In genomic region chr12:65276923-65277322, GRCh38 we compare ENCODE assay signal across 20 cellular contexts. TPM values are rescaled to one million over a fixed set of nuclear protein-coding genes. Genes with fewer than 3 reads are reported as not detected.
"Had no signal": no experiment of that assay in that cellular context is flagged by ENCODE, and none has a peak within 500 bp of the region (broad histone marks: within the 10 kb centered on the region; RNA-seq: fewer than 3 reads in every experiment).

No MANE protein-coding gene starts in this region.

- DNase-seq: activated CD4-positive, alpha-beta T cell treated with anti-CD3 and anti-CD28 coated beads, Interleukin-2, amount 10 ng/mL, durations not matched to agents 7 days and 5 days; activated CD8-positive, alpha-beta T cell treated with anti-CD3 and anti-CD28 coated beads, Interleukin-2, amount 10 ng/mL, durations not matched to agents 7 days and 5 days; activated naive CD4-positive, alpha-beta T cell treated with anti-CD3 and anti-CD28 coated beads for 36 hours; activated T-cell treated with anti-CD3 and anti-CD28 coated beads, Interleukin-2, amount 50 U/mL, for 24 hours; body of pancreas; effector memory CD8-positive, alpha-beta T cell; immature natural killer cell; left ventricle myocardium superior; mucosa of descending colon; naive B cell; stimulated activated CD4-positive, alpha-beta T cell treated with anti-CD3 and anti-CD28 coated beads, Interleukin-4, amount 100 ng/mL, for 1 hour; stimulated activated naive CD8-positive, alpha-beta T cell treated with anti-CD3 and anti-CD28 coated beads, Interleukin-15, amount 100 ng/mL, for 72 hours; transverse colon had no signal

- H3K4me3 ChIP-seq: body of pancreas, mucosa of descending colon, smooth muscle cell, suprapubic skin, transverse colon, vagina had no signal

- H3K4me1 ChIP-seq: parathyroid adenoma had no signal

- ATAC-seq: activated CD4-positive, CD25-positive, alpha-beta regulatory T cell treated with anti-CD3 and anti-CD28 coated beads, Interleukin-2, amount 50 U/mL, for 24 hours; activated CD8-positive, alpha-beta T cell treated with anti-CD3 and anti-CD28 coated beads, Interleukin-2, amount 10 ng/mL, durations not matched to agents 7 days and 5 days; body of pancreas; effector memory CD8-positive, alpha-beta T cell; left ventricle myocardium superior; mucosa of descending colon; sciatic nerve; stimulated activated naive CD8-positive, alpha-beta T cell treated with anti-CD3 and anti-CD28 coated beads, Interleukin-15, amount 100 ng/mL, for 72 hours had no signal

- H3K27me3 ChIP-seq: body of pancreas, vagina had no signal

- H3K9me3 Mint-ChIP-seq: activated CD4-positive, alpha-beta T cell treated with anti-CD3 and anti-CD28 coated beads, Interleukin-2, amount 10 ng/mL, durations not matched to agents 7 days and 5 days; activated naive CD4-positive, alpha-beta T cell treated with anti-CD3 and anti-CD28 coated beads for 36 hours; activated T-cell treated with anti-CD3 and anti-CD28 coated beads, Interleukin-2, amount 50 U/mL, for 24 hours; effector memory CD8-positive, alpha-beta T cell; immature natural killer cell; memory B cell; naive B cell; stimulated activated naive CD8-positive, alpha-beta T cell treated with anti-CD3 and anti-CD28 coated beads, Interleukin-15, amount 100 ng/mL, for 72 hours had no signal

- H3K4me3 Mint-ChIP-seq: activated CD8-positive, alpha-beta T cell treated with anti-CD3 and anti-CD28 coated beads, Interleukin-2, amount 10 ng/mL, durations not matched to agents 7 days and 5 days; activated naive CD4-positive, alpha-beta T cell treated with anti-CD3 and anti-CD28 coated beads for 36 hours; activated T-cell treated with anti-CD3 and anti-CD28 coated beads, Interleukin-2, amount 50 U/mL, for 24 hours had no signal

- H3K9me3 ChIP-seq: body of pancreas, mucosa of descending colon, suprapubic skin, transverse colon, vagina had no signal

- H3K36me3 ChIP-seq: suprapubic skin, transverse colon, vagina had no signal

- H3K27ac Mint-ChIP-seq: activated CD4-positive, alpha-beta T cell treated with anti-CD3 and anti-CD28 coated beads, Interleukin-2, amount 10 ng/mL, durations not matched to agents 7 days and 5 days; activated CD8-positive, alpha-beta T cell treated with anti-CD3 and anti-CD28 coated beads, Interleukin-2, amount 10 ng/mL, durations not matched to agents 7 days and 5 days; activated naive CD4-positive, alpha-beta T cell treated with anti-CD3 and anti-CD28 coated beads for 36 hours; activated T-cell treated with anti-CD3 and anti-CD28 coated beads, Interleukin-2, amount 50 U/mL, for 24 hours; effector memory CD8-positive, alpha-beta T cell; immature natural killer cell; memory B cell; stimulated activated naive CD8-positive, alpha-beta T cell treated with anti-CD3 and anti-CD28 coated beads, Interleukin-15, amount 100 ng/mL, for 72 hours had no signal

- H3K36me3 Mint-ChIP-seq: immature natural killer cell, memory B cell, naive B cell had no signal

RNA-seq across cellular contexts. Expression of gene MSRB3, which starts 1.6 kb away (rescaled TPM):
- total RNA-seq: activated CD4-positive, alpha-beta T cell treated with anti-CD3 and anti-CD28 coated beads, Interleukin-2, amount 10 ng/mL, durations not matched to agents 7 days and 5 days; activated CD8-positive, alpha-beta T cell treated with anti-CD3 and anti-CD28 coated beads, Interleukin-2, amount 10 ng/mL, durations not matched to agents 7 days and 5 days; activated naive CD4-positive, alpha-beta T cell treated with anti-CD3 and anti-CD28 coated beads for 36 hours had no signal
